In genomic region chr2:151021747-151022450, GRCh38 we compare ENCODE assay signal across 34 cellular contexts.
"Had no signal": no experiment of that assay in that cellular context is flagged by ENCODE, and none has a peak within 500 bp of the region (broad histone marks: within the 10 kb centered on the region; RNA-seq: fewer than 3 reads in every experiment).

No MANE protein-coding gene starts in this region.

- H3K4me2 ChIP-seq: smooth muscle cell had no signal

- ATAC-seq: activated naive CD4-positive, alpha-beta T cell treated with anti-CD3 and anti-CD28 coated beads, Interleukin-2, amount 50 U/mL, for 72 hours; activated T-cell treated with anti-CD3 and anti-CD28 coated beads, Interleukin-2, amount 50 U/mL, for 4 hours; activated T-helper 17 cell treated with anti-CD3 and anti-CD28 coated beads, Interleukin-2, amount 50 U/mL, for 72 hours; effector memory CD8-positive, alpha-beta T cell; left lung; naive thymus-derived CD4-positive, alpha-beta T cell; pancreas; stimulated activated memory B cell treated with anti-CD40 and anti-IgM and Interleukin-4, amounts not matched to agents 10 μg/mL and 1 μg/mL and 100 μg/mL, for 72 hours; stimulated activated naive CD8-positive, alpha-beta T cell treated with anti-CD3 and anti-CD28 coated beads, Interleukin-15, amount 100 ng/mL, for 72 hours; WTC11 had no signal

- H3K9me3 ChIP-seq: left lung, pancreas, prostate gland, sigmoid colon, thyroid gland, upper lobe of left lung, vagina had no signal

- H3K27ac ChIP-seq: dorsolateral prefrontal cortex, heart right ventricle, left lung, pancreas, prostate gland, sigmoid colon, thyroid gland, upper lobe of left lung, vagina had no signal

- FAIRE-seq: bronchial epithelial cell, pancreas had no signal

- H3K4me3 ChIP-seq: coronary artery, dorsolateral prefrontal cortex, heart right ventricle, left lung, pancreas, prostate gland, sigmoid colon, smooth muscle cell, thyroid gland, upper lobe of left lung, vagina had no signal

- DNase-seq: activated CD4-positive, alpha-beta memory T cell treated with anti-CD3 and anti-CD28 coated beads, Interleukin-2, amount 10 ng/mL, durations not matched to agents 7 days and 5 days; activated CD4-positive, alpha-beta T cell treated with anti-CD3 and anti-CD28 coated beads for 1 hour; activated CD4-positive, alpha-beta T cell treated with anti-CD3 and anti-CD28 coated beads, Interleukin-2, amount 10 ng/mL, durations not matched to agents 7 days and 5 days; activated T-cell treated with anti-CD3 and anti-CD28 coated beads, Interleukin-2, amount 50 U/mL, for 4 hours; anterior cingulate cortex; dorsolateral prefrontal cortex; effector memory CD8-positive, alpha-beta T cell; erythroblast; foreskin melanocyte; heart right ventricle; kidney glomerular epithelial cell; left lung; naive thymus-derived CD4-positive, alpha-beta T cell; nucleus accumbens; pancreas; retina; sigmoid colon; stimulated activated CD4-positive, alpha-beta T cell treated with anti-CD3 and anti-CD28 coated beads, Interleukin-1b, Interleukin-23, amount 100 ng/mL, for 48 hours; stimulated activated CD4-positive, alpha-beta T cell treated with anti-CD3 and anti-CD28 coated beads, Interleukin-4, amount 100 ng/mL, for 4 hours; stimulated activated CD8-positive, alpha-beta memory T cell treated with anti-CD3 and anti-CD28 coated beads, Interleukin-4, amount 100 ng/mL, for 48 hours; stimulated activated naive CD8-positive, alpha-beta T cell treated with anti-CD3 and anti-CD28 coated beads, Interleukin-15, amount 100 ng/mL, for 72 hours; substantia nigra; T-helper 2 cell; thyroid gland; upper lobe of left lung had no signal

- H3K36me3 ChIP-seq: heart right ventricle, left lung, pancreas, prostate gland, sigmoid colon, thyroid gland, upper lobe of left lung, vagina had no signal

- H3K4me1 ChIP-seq: left lung, pancreas, prostate gland, thyroid gland, upper lobe of left lung, vagina had no signal

- H3K27me3 ChIP-seq: heart right ventricle, left lung, pancreas, sigmoid colon, thyroid gland, upper lobe of left lung, vagina had no signal
